1 cellular context compared by ENCODE assay signal in genomic region chr5:143573568-143574170, GRCh38.
TF ChIP-seq lines count a peak whose summit lies in the region.

No MANE protein-coding gene starts in this region.

TF ChIP-seq in K562, 482 proteins besides CTCF, POLR2A, EP300 and RAD21 (continued from another document):
- TF ChIP-seq CCNT2 (IDR thresholded peaks at IDR 0.05; ENCODE audit: borderline replicate concordance, extremely low read depth, insufficient read length, low read depth, low read length) (no peak), WHSC1 (IDR thresholded peaks at IDR 0.05; ENCODE audit: low read length) (no peak)
